In genomic region chrX:44495091-44495490, GRCh38 we compare ENCODE assay signal across 11 cellular contexts.
"Had no signal": no experiment of that assay in that cellular context is flagged by ENCODE, and none has a peak within 500 bp of the region (broad histone marks: within the 10 kb centered on the region; RNA-seq: fewer than 3 reads in every experiment).

No MANE protein-coding gene starts in this region.

- H3K9me3 ChIP-seq: HAP-1 had no signal

- H3K27ac ChIP-seq: GM23248 had no signal

- DNase-seq: GM23248, GOT3, H7, H9, HCEC 1CT, HFFc6 had no signal

- H3K4me1 ChIP-seq: HAP-1 had no signal

- H3K36me3 ChIP-seq: HAP-1 had no signal

- H3K9ac ChIP-seq: GM23248 had no signal

- ATAC-seq: GM23338, HCT116 had no signal

- H3K4me3 ChIP-seq: GM23248, GM23338, HAP-1 had no signal

- H3K4me2 ChIP-seq: GM23338 had no signal

- FAIRE-seq: H1, H54 had no signal

- H2AFZ ChIP-seq: GM23248, GM23338 had no signal
